Comparison of ENCODE assay signal across 15 cellular contexts in the genomic region with DNA sequence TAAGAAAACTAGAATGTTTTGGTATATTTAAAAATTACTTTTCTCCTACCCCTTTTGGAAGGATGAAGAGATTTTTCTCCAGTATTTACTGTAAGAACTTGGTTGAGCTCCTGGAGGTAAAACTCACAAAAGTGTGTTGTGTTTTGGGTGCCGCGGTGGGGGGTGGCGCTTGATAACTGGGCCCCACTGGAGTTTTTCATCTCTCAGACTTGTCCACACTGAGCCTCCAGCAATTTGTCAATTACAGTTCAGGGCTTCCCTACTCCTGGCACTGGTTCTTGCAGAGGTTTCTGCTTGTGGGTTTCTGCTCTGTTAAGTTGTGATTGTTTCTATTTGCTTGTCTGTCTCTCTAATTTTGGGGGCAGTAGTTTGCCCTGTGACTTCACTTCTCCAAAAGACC. TPM values are rescaled to one million over a fixed set of nuclear protein-coding genes. Genes with fewer than 3 reads are reported as not detected.
A peak's percentile ranks its signal among the peaks of the same experiment; 100 is the strongest.
DNase-seq lines count a peak whose midpoint lies in the region; ATAC-seq and TF ChIP-seq lines count a peak whose summit lies in the region.
"Had no signal": no experiment of that assay in that cellular context is flagged by ENCODE, and none has a peak within 500 bp of the region (broad histone marks: within the 10 kb centered on the region; RNA-seq: fewer than 3 reads in every experiment).

No MANE protein-coding gene starts in this region.

- WGBS in esophagus muscularis mucosa: 94% methylated on average over 3 of the region's 3 CpGs

- TF ChIP-seq POLR2A in esophagus muscularis mucosa (IDR thresholded peaks at IDR 0.05; ENCODE audit: low read depth): no peak

- peak overlapping the region; percentile 69 for H3K27ac Mint-ChIP-seq in T-helper 17 cell
- H3K27ac Mint-ChIP-seq: GM23338 had no signal

- H3K27me3 ChIP-seq in esophagus muscularis mucosa (no peaks in the 10 kb centered on the region), upper lobe of right lung (no peaks in the 10 kb centered on the region)

- H3K36me3 Mint-ChIP-seq in T-helper 17 cell (ENCODE audit: low read depth): peaks cover 5% of the 10 kb centered on the region

- H3K36me3 ChIP-seq in esophagus muscularis mucosa: peaks cover 18 to 33% (median 27%) of the 10 kb centered on the region in 4 donors
- H3K36me3 ChIP-seq in upper lobe of right lung: peaks cover 25% of the 10 kb centered on the region
- H3K36me3 ChIP-seq: HAP-1 had no signal

- ATAC-seq in T-helper 17 cell (no peak), upper lobe of right lung (no peak)
- ATAC-seq: GM23338 had no signal

- H3K9me3 ChIP-seq in T-helper 17 cell (ENCODE audit: control insufficient read depth, low read length, poor library complexity, severe bottlenecking) (peaks cover 7% of the 10 kb centered on the region), esophagus muscularis mucosa (peaks cover 0 to 20% (median 12%) of the 10 kb centered on the region in 4 donors), upper lobe of right lung (no peaks in the 10 kb centered on the region)
- H3K9me3 ChIP-seq: HAP-1 had no signal

- TF ChIP-seq EP300 in esophagus muscularis mucosa (IDR thresholded peaks at IDR 0.05): no peak

- H3K27ac ChIP-seq in esophagus muscularis mucosa (replicated peaks in 1 of 4) (no peak overlapping the region), upper lobe of right lung (no peak overlapping the region)

- peaks cover 17% of the 10 kb centered on the region for H3K4me1 Mint-ChIP-seq in T-helper 17 cell

- H3K4me3 ChIP-seq in esophagus muscularis mucosa: no peak overlapping the region
- H3K4me3 ChIP-seq in upper lobe of right lung: no peak overlapping the region
- H3K4me3 ChIP-seq: GM23338, HAP-1 had no signal

- TF ChIP-seq CTCF in esophagus muscularis mucosa (IDR thresholded peaks at IDR 0.05) (no peak), upper lobe of right lung (IDR thresholded peaks at IDR 0.05) (no peak)

- no peaks in the 10 kb centered on the region for H3K27me3 Mint-ChIP-seq in T-helper 17 cell
- H3K27me3 Mint-ChIP-seq: CD4-positive, alpha-beta memory T cell had no signal

- DNase-seq in T-helper 17 cell (no peak), esophagus muscularis mucosa (ENCODE audit: extremely low spot score) (peak; percentile 60), upper lobe of right lung (peak; percentile 6), NCI-H526 treated with DMSO at 0.1 percent for 48 hours (lab: John Stamatoyannopoulos, UW) (no peak), SIG-M5 treated with dmso at 0.1 percent for 504 hours (lab: John Stamatoyannopoulos, UW; ENCODE audit: unreplicated experiment) (no peak), H4 (ENCODE audit: low spot score) (no peak)
- DNase-seq: C1 segment of cervical spinal cord; Calu3; CD4-positive, alpha-beta memory T cell; COR-L47; DMS53; DMS79 treated with DMSO at 0.1 percent for 48 hours; GF-D8 had no signal

- no peaks in the 10 kb centered on the region for H3K4me1 ChIP-seq in esophagus muscularis mucosa
- no peaks in the 10 kb centered on the region for H3K4me1 ChIP-seq in upper lobe of right lung
- H3K4me1 ChIP-seq: HAP-1 had no signal

- H3K4me3 Mint-ChIP-seq in T-helper 17 cell: no peak overlapping the region
- H3K4me3 Mint-ChIP-seq: CD4-positive, alpha-beta memory T cell; GM23338 had no signal

- intact Hi-C loops in esophagus muscularis mucosa (cut with DNase I) (no loop called here), upper lobe of right lung (cut with DNase I) (no loop called here)

RNA-seq across cellular contexts. Expression of a gene that starts 40.0 kb away (rescaled TPM):
- total RNA-seq in T-helper 17 cell (10 to 100 TPM in 1 of 2 donors, 1 to 10 TPM in 1; 8.9 to 10.2 TPM), esophagus muscularis mucosa (10 to 100 TPM; 27.0 to 59.4 (median 43.5) TPM), upper lobe of right lung (38.1 TPM)
- 66.0 and 70.8 TPM in 2 replicates for total RNA-seq in H4 (2014; rRNA removed; shearing (Covaris generic))

Comparison
In these comparisons a context has a peak if more than half of its experiments do, and no peak if none do; other contexts are left out.
1. DNase-seq: peak in esophagus muscularis mucosa (single experiment) and upper lobe of right lung (single experiment); none in T-helper 17 cell (0 of 3), NCI-H526 treated with DMSO at 0.1 percent for 48 hours (single experiment), SIG-M5 treated with dmso at 0.1 percent for 504 hours (single experiment) and H4 (single experiment).